ENCODE assay signal across 26 cellular contexts in genomic region chr2:66235408-66235807, GRCh38.
"Had no signal": no experiment of that assay in that cellular context is flagged by ENCODE, and none has a peak within 500 bp of the region (broad histone marks: within the 10 kb centered on the region; RNA-seq: fewer than 3 reads in every experiment).

No MANE protein-coding gene starts in this region.

- H3K36me3 Mint-ChIP-seq: immature natural killer cell; naive thymus-derived CD8-positive, alpha-beta T cell; stimulated activated effector memory CD8-positive, alpha-beta T cell treated with anti-CD3 and anti-CD28 coated beads, Interleukin-12 subunit alpha, Interleukin-12 subunit beta, amount 100 ng/mL, for 72 hours had no signal

- H3K9me3 ChIP-seq: esophagus squamous epithelium, heart right ventricle, left lung, lower lobe of right lung, ovary, psoas muscle, stomach, tibial artery, upper lobe of left lung had no signal

- H3K27ac Mint-ChIP-seq: effector memory CD8-positive, alpha-beta T cell; immature natural killer cell; naive thymus-derived CD8-positive, alpha-beta T cell; stimulated activated effector memory CD8-positive, alpha-beta T cell treated with anti-CD3 and anti-CD28 coated beads, Interleukin-12 subunit alpha, Interleukin-12 subunit beta, amount 100 ng/mL, for 72 hours had no signal

- H3K36me3 ChIP-seq: esophagus squamous epithelium, heart right ventricle, left lung, lower lobe of right lung, ovary, stomach, tibial artery, upper lobe of left lung had no signal

- H3K27ac ChIP-seq: left lung, lower lobe of right lung, ovary, psoas muscle, stomach, tibial artery, upper lobe of left lung had no signal

- H3K27me3 ChIP-seq: esophagus squamous epithelium, left lung, ovary, stomach, tibial artery, upper lobe of left lung had no signal

- H3K4me2 ChIP-seq: smooth muscle cell had no signal

- H3K4me3 ChIP-seq: esophagus squamous epithelium, heart right ventricle, left lung, lower lobe of right lung, ovary, psoas muscle, smooth muscle cell, stomach, tibial artery, upper lobe of left lung had no signal

- ATAC-seq: effector memory CD8-positive, alpha-beta T cell; left lung; lower lobe of right lung; naive thymus-derived CD8-positive, alpha-beta T cell; stimulated activated effector memory CD8-positive, alpha-beta T cell treated with anti-CD3 and anti-CD28 coated beads, Interleukin-12 subunit alpha, Interleukin-12 subunit beta, amount 100 ng/mL, for 72 hours had no signal

- H3K4me3 Mint-ChIP-seq: effector memory CD8-positive, alpha-beta T cell; immature natural killer cell; naive thymus-derived CD8-positive, alpha-beta T cell; stimulated activated effector memory CD8-positive, alpha-beta T cell treated with anti-CD3 and anti-CD28 coated beads, Interleukin-12 subunit alpha, Interleukin-12 subunit beta, amount 100 ng/mL, for 72 hours had no signal

- DNase-seq: cerebellar nuclear complex; cortex of kidney; effector memory CD8-positive, alpha-beta T cell; erythroblast; esophagus squamous epithelium; foreskin melanocyte; glutamatergic neuron; heart right ventricle; hypothalamus; immature natural killer cell; left lung; lower lobe of right lung; naive thymus-derived CD8-positive, alpha-beta T cell; occipital lobe; ovary; posterior cingulate gyrus; psoas muscle; stimulated activated CD4-positive, alpha-beta T cell treated with anti-CD3 and anti-CD28 coated beads, Interleukin-12 subunit alpha, Interleukin-12 subunit beta, amount 100 ng/mL, for 4 hours; stimulated activated CD4-positive, alpha-beta T cell treated with anti-CD3 and anti-CD28 coated beads, Interleukin-1b, Interleukin-23, amount 100 ng/mL, for 48 hours; stimulated activated CD4-positive, alpha-beta T cell treated with anti-CD3 and anti-CD28 coated beads, Interleukin-4, amount 100 ng/mL, for 1 hour; stimulated activated naive CD4-positive, alpha-beta T cell treated with Interleukin-2 at 50 U/mL for 16 hours; stomach; tibial artery; upper lobe of left lung had no signal

- H3K4me1 Mint-ChIP-seq: immature natural killer cell; naive thymus-derived CD8-positive, alpha-beta T cell; stimulated activated effector memory CD8-positive, alpha-beta T cell treated with anti-CD3 and anti-CD28 coated beads, Interleukin-12 subunit alpha, Interleukin-12 subunit beta, amount 100 ng/mL, for 72 hours had no signal

- H3K4me1 ChIP-seq: left lung, lower lobe of right lung, psoas muscle, upper lobe of left lung had no signal

- H3K27me3 Mint-ChIP-seq: effector memory CD8-positive, alpha-beta T cell had no signal
